ENCODE assay signal across 30 cellular contexts in the genomic region with DNA sequence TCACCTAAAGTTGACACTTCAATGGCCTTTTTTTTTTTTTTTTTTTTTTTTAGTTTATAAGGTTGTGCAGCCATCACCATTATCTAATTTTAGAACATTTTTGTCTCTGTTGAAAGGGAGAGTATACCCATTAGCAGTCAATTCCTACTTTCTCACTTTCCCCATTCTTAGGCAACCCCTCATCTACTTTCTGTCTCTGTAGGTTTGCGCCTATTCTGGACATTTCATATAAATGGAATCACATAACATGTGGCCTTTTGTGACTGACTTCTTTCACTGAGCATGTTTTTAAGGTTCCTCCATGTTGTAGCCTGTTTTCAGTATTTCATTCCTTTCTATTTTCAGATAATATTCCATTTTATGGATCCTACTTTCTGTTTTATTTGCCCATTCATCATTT.
"Had no signal": no experiment of that assay in that cellular context is flagged by ENCODE, and none has a peak within 500 bp of the region (broad histone marks: within the 10 kb centered on the region; RNA-seq: fewer than 3 reads in every experiment).

No MANE protein-coding gene starts in this region.

- H3K27ac Mint-ChIP-seq: activated CD4-positive, alpha-beta memory T cell treated with anti-CD3 and anti-CD28 coated beads, Interleukin-2, amount 10 ng/mL, durations not matched to agents 7 days and 5 days; activated CD4-positive, alpha-beta T cell treated with anti-CD3 and anti-CD28 coated beads, Interleukin-2, amount 10 ng/mL, durations not matched to agents 7 days and 5 days; activated naive CD4-positive, alpha-beta T cell treated with anti-CD3 and anti-CD28 coated beads, Interleukin-2, amount 10 ng/mL, durations not matched to agents 7 days and 5 days; activated naive CD4-positive, alpha-beta T cell treated with anti-CD3 and anti-CD28 coated beads, Interleukin-2, amount 50 U/mL, for 72 hours; activated naive CD8-positive, alpha-beta T cell treated with anti-CD3 and anti-CD28 coated beads, Interleukin-2, amount 10 ng/mL, durations not matched to agents 7 days and 5 days; activated T-helper 1 cell treated with anti-CD3 and anti-CD28 coated beads, Interleukin-12 subunit alpha, Interleukin-12 subunit beta, Interleukin-2, Interleukin-4 antibody, amounts not matched to agents 30 ng/mL and 10 ng/mL and 1 ng/mL, durations not matched to agents 14 hours and 24 hours and 36 hours; brain had no signal

- H3K4me3 ChIP-seq: ascending aorta, breast epithelium, cardiac muscle cell, colonic mucosa, esophagus squamous epithelium had no signal

- H3K27me3 ChIP-seq: ascending aorta, breast epithelium, cardiac muscle cell, colonic mucosa, esophagus squamous epithelium had no signal

- H3K9me3 Mint-ChIP-seq: activated CD4-positive, alpha-beta memory T cell treated with anti-CD3 and anti-CD28 coated beads, Interleukin-2, amount 10 ng/mL, durations not matched to agents 7 days and 5 days; activated CD4-positive, alpha-beta T cell treated with anti-CD3 and anti-CD28 coated beads, Interleukin-2, amount 10 ng/mL, durations not matched to agents 7 days and 5 days; activated naive CD4-positive, alpha-beta T cell treated with anti-CD3 and anti-CD28 coated beads, Interleukin-2, amount 10 ng/mL, durations not matched to agents 7 days and 5 days; activated naive CD4-positive, alpha-beta T cell treated with anti-CD3 and anti-CD28 coated beads, Interleukin-2, amount 50 U/mL, for 72 hours; activated naive CD8-positive, alpha-beta T cell treated with anti-CD3 and anti-CD28 coated beads, Interleukin-2, amount 10 ng/mL, durations not matched to agents 7 days and 5 days; activated T-helper 1 cell treated with anti-CD3 and anti-CD28 coated beads, Interleukin-12 subunit alpha, Interleukin-12 subunit beta, Interleukin-2, Interleukin-4 antibody, amounts not matched to agents 30 ng/mL and 10 ng/mL and 1 ng/mL, durations not matched to agents 14 hours and 24 hours and 36 hours; brain had no signal

- ATAC-seq: activated naive CD4-positive, alpha-beta T cell treated with anti-CD3 and anti-CD28 coated beads, Interleukin-2, amount 50 U/mL, for 72 hours had no signal

- H3K4me1 ChIP-seq: ascending aorta, breast epithelium, colonic mucosa, esophagus squamous epithelium had no signal

- H3K4me3 Mint-ChIP-seq: activated CD4-positive, alpha-beta memory T cell treated with anti-CD3 and anti-CD28 coated beads, Interleukin-2, amount 10 ng/mL, durations not matched to agents 7 days and 5 days; activated CD4-positive, alpha-beta T cell treated with anti-CD3 and anti-CD28 coated beads, Interleukin-2, amount 10 ng/mL, durations not matched to agents 7 days and 5 days; activated naive CD4-positive, alpha-beta T cell treated with anti-CD3 and anti-CD28 coated beads, Interleukin-2, amount 10 ng/mL, durations not matched to agents 7 days and 5 days; activated naive CD8-positive, alpha-beta T cell treated with anti-CD3 and anti-CD28 coated beads, Interleukin-2, amount 10 ng/mL, durations not matched to agents 7 days and 5 days; activated T-helper 1 cell treated with anti-CD3 and anti-CD28 coated beads, Interleukin-12 subunit alpha, Interleukin-12 subunit beta, Interleukin-2, Interleukin-4 antibody, amounts not matched to agents 30 ng/mL and 10 ng/mL and 1 ng/mL, durations not matched to agents 14 hours and 24 hours and 36 hours; brain had no signal

- H3K27me3 Mint-ChIP-seq: activated CD4-positive, alpha-beta memory T cell treated with anti-CD3 and anti-CD28 coated beads, Interleukin-2, amount 10 ng/mL, durations not matched to agents 7 days and 5 days; activated CD4-positive, alpha-beta T cell treated with anti-CD3 and anti-CD28 coated beads, Interleukin-2, amount 10 ng/mL, durations not matched to agents 7 days and 5 days; activated naive CD4-positive, alpha-beta T cell treated with anti-CD3 and anti-CD28 coated beads, Interleukin-2, amount 10 ng/mL, durations not matched to agents 7 days and 5 days; activated naive CD8-positive, alpha-beta T cell treated with anti-CD3 and anti-CD28 coated beads, Interleukin-2, amount 10 ng/mL, durations not matched to agents 7 days and 5 days; brain had no signal

- H3K27ac ChIP-seq: ascending aorta, breast epithelium, cardiac muscle cell, colonic mucosa, epithelial cell of prostate, esophagus squamous epithelium had no signal

- H3K4me1 Mint-ChIP-seq: brain had no signal

- FAIRE-seq: endometrium, endothelial cell of umbilical vein, frontal cortex had no signal

- DNase-seq: activated CD4-positive, alpha-beta memory T cell treated with anti-CD3 and anti-CD28 coated beads, Interleukin-2, amount 10 ng/mL, durations not matched to agents 7 days and 5 days; activated CD4-positive, alpha-beta T cell treated with anti-CD3 and anti-CD28 coated beads for 1 hour; activated CD4-positive, alpha-beta T cell treated with anti-CD3 and anti-CD28 coated beads for 4 hours; activated CD4-positive, alpha-beta T cell treated with anti-CD3 and anti-CD28 coated beads, Interleukin-2, amount 10 ng/mL, durations not matched to agents 7 days and 5 days; activated CD4-positive, alpha-beta T cell treated with anti-CD3 and anti-CD28 coated beads, Interleukin-2, amount 50 U/mL, for 4 hours; activated CD8-positive, alpha-beta memory T cell treated with anti-CD3 and anti-CD28 coated beads, Interleukin-2, amount 50 U/mL, for 4 hours; activated gamma-delta T cell; activated naive CD4-positive, alpha-beta T cell; activated naive CD4-positive, alpha-beta T cell treated with anti-CD3 and anti-CD28 coated beads, Interleukin-2, amount 10 ng/mL, durations not matched to agents 7 days and 5 days; activated naive CD8-positive, alpha-beta T cell treated with anti-CD3 and anti-CD28 coated beads, Interleukin-2, amount 10 ng/mL, durations not matched to agents 7 days and 5 days; activated T-cell treated with anti-CD3 and anti-CD28 coated beads, Interleukin-2, amount 50 U/mL, for 1 hour; activated T-cell treated with anti-CD3 and anti-CD28 coated beads, Interleukin-2, amount 50 U/mL, for 48 hours; central memory CD4-positive, alpha-beta T cell; cerebellar nuclear complex; colonic mucosa; effector CD8-positive, alpha-beta T cell; esophagus squamous epithelium; foreskin fibroblast; head of caudate nucleus; T-helper 2 cell had no signal

- H3K36me3 ChIP-seq: ascending aorta, breast epithelium, cardiac muscle cell, colonic mucosa, esophagus squamous epithelium had no signal

- H3K9me3 ChIP-seq: ascending aorta, breast epithelium, colonic mucosa, esophagus squamous epithelium had no signal
